In genomic region chr6:163579111-163579879, GRCh38 we compare ENCODE assay signal across 1 cellular context.
A peak's percentile ranks its signal among the peaks of the same experiment; 100 is the strongest.
TF ChIP-seq lines count a peak whose summit lies in the region.

No MANE protein-coding gene starts in this region.

TF ChIP-seq in HepG2, 621 proteins besides CTCF, POLR2A, EP300 and RAD21 (continued from another document):
- TF ChIP-seq RERE (CRISPR knock-in tag; IDR thresholded peaks at IDR 0.05; ENCODE audit: low read depth) (no peak), AGO2 (optimal IDR thresholded peaks at IDR 0.05; ENCODE audit: low read depth, low read length) (peak; percentile 47), CREB3 (CRISPR knock-in tag; IDR thresholded peaks at IDR 0.05) (no peak), ZBTB20 (CRISPR knock-in tag; IDR thresholded peaks at IDR 0.05; ENCODE audit: borderline replicate concordance, low read depth) (no peak), RBM22 (optimal IDR thresholded peaks at IDR 0.05; ENCODE audit: low read length) (peak; percentile 86), ZNF564 (CRISPR knock-in tag; IDR thresholded peaks at IDR 0.05) (0 out of 2 replicates have a peak, but pooled peaks have one; percentile 53), PAF1 (CRISPR knock-in tag; IDR thresholded peaks at IDR 0.05) (peak; percentile 76; the same call in 1 of the 2 replicates), MBD4 (IDR thresholded peaks at IDR 0.05; ENCODE audit: borderline replicate concordance, low read length) (no peak), POLR2G (IDR thresholded peaks at IDR 0.05; ENCODE audit: low read depth, low read length) (peak; percentile 32; the same call in 1 of the 2 replicates), ZNF501 (CRISPR knock-in tag; IDR thresholded peaks at IDR 0.05) (no peak), ZNF879 (CRISPR knock-in tag; IDR thresholded peaks at IDR 0.05) (no peak), MZF1 (CRISPR knock-in tag; IDR thresholded peaks at IDR 0.05; ENCODE audit: borderline replicate concordance) (no peak), HMGXB3 (CRISPR knock-in tag; IDR thresholded peaks at IDR 0.05; ENCODE audit: borderline replicate concordance) (no peak)
